19 cellular contexts compared by ENCODE assay signal in genomic region chr18:45757005-45757404, GRCh38. TPM values are rescaled to one million over a fixed set of nuclear protein-coding genes. Genes with fewer than 3 reads are reported as not detected.
DNase-seq lines count a peak whose midpoint lies in the region; ATAC-seq, FAIRE-seq and TF ChIP-seq lines count a peak whose summit lies in the region.
"Had no signal": no experiment of that assay in that cellular context is flagged by ENCODE, and none has a peak within 500 bp of the region (broad histone marks: within the 10 kb centered on the region; RNA-seq: fewer than 3 reads in every experiment).

No MANE protein-coding gene starts in this region.

- H3K4me1 ChIP-seq in H9 (ENCODE audit: insufficient read depth, low read length) (peaks cover 17% of the 10 kb centered on the region; the same call in 1 of the 2 replicates), HUES64 (ENCODE audit: insufficient read depth, low read length) (peaks cover 14% of the 10 kb centered on the region), H1 (replicated peaks in 1 of 4; ENCODE audit: control insufficient read depth in 3 of 4, insufficient read depth in 4 of 4, low read length in 3 of 4) (peaks cover 2 to 29% (median 17%) of the 10 kb centered on the region in 4 experiments), mesenchymal stem cell (ENCODE audit: control insufficient read depth, insufficient read depth, low read depth, low read length) (peaks cover 6% of the 10 kb centered on the region)
- H3K4me1 ChIP-seq in CD4-positive, alpha-beta memory T cell (ENCODE audit: insufficient read depth, low read length) = no peaks in the 10 kb centered on the region
- H3K4me1 ChIP-seq: BE2C had no signal

- CTCF ChIA-PET in H1 (lab: Charles Lee; ENCODE audit: partially characterized antibody) = interaction anchor here (1.0 to 2.4 kb wide), 7 partner anchors 11 to 30 kb away, joined by 3 to 11 read pairs (median 4); no protein-coding TSS in a partner anchor
- CTCF ChIA-PET in CD4-positive, alpha-beta memory T cell (lab: Charles Lee; ENCODE audit: partially characterized antibody) = interaction anchor here (1.3 kb wide), 1 partner anchor 12 kb away, joined by 3 read pairs; no protein-coding TSS in a partner anchor

- FAIRE-seq in H1 (lab: Jason Lieb, UNC) = no peak
- FAIRE-seq: A204.1 had no signal

- no peak overlapping the region for H2BK20ac ChIP-seq in H9 (ENCODE audit: low read depth, low read length, poor library complexity, severe bottlenecking)
- peak overlapping the region; percentile 92 for H2BK20ac ChIP-seq in H1 (ENCODE audit: low read length)

- peaks cover 53 to 55% of the 10 kb centered on the region in 2 experiments for H3K4me1 Mint-ChIP-seq in H9
- H3K4me1 Mint-ChIP-seq in CD4-positive, alpha-beta memory T cell = peaks cover 0 to 5% (median 0%) of the 10 kb centered on the region in 4 donors
- H3K4me1 Mint-ChIP-seq in naive thymus-derived CD8-positive, alpha-beta T cell = peaks cover 0 to 10% (median 5%) of the 10 kb centered on the region in 4 donors

- H2AK5ac ChIP-seq in H9 (ENCODE audit: insufficient read length, low read length) (no peak overlapping the region), H1 (ENCODE audit: low read depth, low read length) (peak overlapping the region; percentile 98), mesenchymal stem cell (ENCODE audit: low read length, severe bottlenecking) (no peak overlapping the region)

- H2BK120ac ChIP-seq in H9 (ENCODE audit: low read depth, low read length, poor library complexity, severe bottlenecking) = no peak overlapping the region
- peak overlapping the region; percentile 26 for H2BK120ac ChIP-seq in H1 (replicated peaks; ENCODE audit: low read depth, low read length)
- no peak overlapping the region for H2BK120ac ChIP-seq in mesenchymal stem cell (ENCODE audit: low read depth, low read length)

- H3K18ac ChIP-seq in H9 (ENCODE audit: insufficient read length, low read depth, low read length) (peak overlapping the region; percentile 22), H1 (ENCODE audit: extremely low read depth, low read length) (no peak overlapping the region; the same call in 1 of the 2 replicates), mesenchymal stem cell (ENCODE audit: low read depth in 1 of 2, low read length in 2 of 2) (no peak overlapping the region)

- peak overlapping the region in 1 of 3 experiments; percentile 94; a peak in 2 of 7 replicates for H3K27ac Mint-ChIP-seq in H9
- H3K27ac Mint-ChIP-seq in CD4-positive, alpha-beta memory T cell = no peak overlapping the region
- H3K27ac Mint-ChIP-seq in naive thymus-derived CD8-positive, alpha-beta T cell = no peak overlapping the region
- H3K27ac Mint-ChIP-seq: CD4-positive, alpha-beta T cell had no signal

- H3K36me3 ChIP-seq in HUES64 (ENCODE audit: insufficient read depth, low read length) (no peaks in the 10 kb centered on the region), H1 (ENCODE audit: control insufficient read depth in 2 of 4, insufficient read depth in 4 of 4, low read length in 3 of 4) (no peaks in the 10 kb centered on the region), mesenchymal stem cell (ENCODE audit: control insufficient read depth in 1 of 2, insufficient read depth in 2 of 2, low read depth in 1 of 2, low read length in 2 of 2) (no peaks in the 10 kb centered on the region)
- no peaks in the 10 kb centered on the region for H3K36me3 ChIP-seq in CD4-positive, alpha-beta memory T cell (ENCODE audit: insufficient read depth, low read length)
- H3K36me3 ChIP-seq: BE2C had no signal

- H3K56ac ChIP-seq in H9 (ENCODE audit: insufficient read length, low read depth, low read length) (no peak overlapping the region), H1 (replicated peaks; ENCODE audit: insufficient read length, low read depth, low read length) (no peak overlapping the region)

- TF ChIP-seq RAD21 in H1 (IDR thresholded peaks at IDR 0.05 in 1 of 2, conservative IDR thresholded peaks at IDR 0.05 in 1 of 2; ENCODE audit: low read depth in 2 of 2, low read length in 2 of 2) = no peak

- no peak overlapping the region for H3K4me3 Mint-ChIP-seq in H9
- no peak overlapping the region for H3K4me3 Mint-ChIP-seq in CD4-positive, alpha-beta memory T cell
- H3K4me3 Mint-ChIP-seq in naive thymus-derived CD8-positive, alpha-beta T cell = no peak overlapping the region
- H3K4me3 Mint-ChIP-seq: CD4-positive, alpha-beta T cell had no signal

- H3K79me1 ChIP-seq in H9 (ENCODE audit: insufficient read depth, low read depth, low read length, poor library complexity, severe bottlenecking) (no peaks in the 10 kb centered on the region), H1 (ENCODE audit: low read depth, low read length) (no peaks in the 10 kb centered on the region), mesenchymal stem cell (replicated peaks; ENCODE audit: low read length, poor library complexity, severe bottlenecking) (no peaks in the 10 kb centered on the region)

- H3K79me2 ChIP-seq in H9 (ENCODE audit: insufficient read depth, low read length) = no peaks in the 10 kb centered on the region
- H3K79me2 ChIP-seq in H1 (ENCODE audit: control insufficient read depth in 1 of 2, insufficient read depth in 2 of 2, low read length in 2 of 2) = no peaks in the 10 kb centered on the region

- H2BK15ac ChIP-seq in H9 (ENCODE audit: low read depth, low read length) (no peak overlapping the region), H1 (ENCODE audit: low read length) (no peak overlapping the region), mesenchymal stem cell (ENCODE audit: low read depth, poor library complexity, severe bottlenecking) (peak overlapping the region; percentile 26)

- no peak overlapping the region for H2AFZ ChIP-seq in H9 (ENCODE audit: low read length)
- no peak overlapping the region for H2AFZ ChIP-seq in H1 (ENCODE audit: low read length)
- H2AFZ ChIP-seq in mesenchymal stem cell (ENCODE audit: low read depth, low read length) = no peak overlapping the region
- H2AFZ ChIP-seq: GM23248 had no signal

- no peak for ATAC-seq in HG03097 (IDR thresholded peaks at IDR 0.05; ENCODE audit: low FRiP score, unreplicated experiment)
- ATAC-seq in naive thymus-derived CD8-positive, alpha-beta T cell = no peak

- no peak overlapping the region for H3K14ac ChIP-seq in H9 (ENCODE audit: insufficient read depth, low read length)
- peak overlapping the region; percentile 34 for H3K14ac ChIP-seq in H1 (ENCODE audit: insufficient read length)
- H3K14ac ChIP-seq in mesenchymal stem cell (ENCODE audit: low read length in 2 of 2) = no peak overlapping the region

- H3K4me3 ChIP-seq in HUES64 (ENCODE audit: low read length) = no peak overlapping the region
- H3K4me3 ChIP-seq in H1 (ENCODE audit: extremely low read depth in 1 of 4, insufficient read depth in 2 of 4, low read depth in 3 of 4, low read length in 4 of 4) = peak overlapping the region in 1 of 4 experiments; percentile 36; a peak in 1 of 8 replicates
- no peak overlapping the region for H3K4me3 ChIP-seq in mesenchymal stem cell (ENCODE audit: insufficient read depth in 1 of 2, low read depth in 1 of 2, low read length in 2 of 2)
- no peak overlapping the region for H3K4me3 ChIP-seq in CD4-positive, alpha-beta memory T cell (ENCODE audit: low read length in 2 of 2)
- H3K4me3 ChIP-seq: GM23248 had no signal

- no peaks in the 10 kb centered on the region for H3K27me3 ChIP-seq in H9 (ENCODE audit: insufficient read depth, low read length)
- no peaks in the 10 kb centered on the region for H3K27me3 ChIP-seq in HUES64 (ENCODE audit: insufficient read depth, low read length)
- no peaks in the 10 kb centered on the region; a peak in 1 of 7 replicates for H3K27me3 ChIP-seq in H1 (replicated peaks in 1 of 4; ENCODE audit: control insufficient read depth in 3 of 4, extremely low read depth in 1 of 4, insufficient read depth in 3 of 4, low read length in 3 of 4)
- H3K27me3 ChIP-seq in mesenchymal stem cell (ENCODE audit: control insufficient read depth in 1 of 2, insufficient read depth in 1 of 2, low read length in 2 of 2) = no peaks in the 10 kb centered on the region
- no peaks in the 10 kb centered on the region for H3K27me3 ChIP-seq in CD4-positive, alpha-beta memory T cell (ENCODE audit: insufficient read depth, low read length)
- H3K27me3 ChIP-seq: BE2C had no signal

- DNase-seq in H9 (no peak), H1 (ENCODE audit: low read depth in 1 of 2, low spot score in 2 of 2) (no peak), mesenchymal stem cell (no peak), NCI-H510A (lab: John Stamatoyannopoulos, UW) (no peak)
- no peak for DNase-seq in CD4-positive, alpha-beta memory T cell
- no peak for DNase-seq in naive thymus-derived CD8-positive, alpha-beta T cell
- DNase-seq: ACHN; BE2C; CD4-positive, alpha-beta T cell; DMS79 treated with DMSO at 0.1 percent for 48 hours; GF-D8; GM23248; H7 had no signal

- no peaks in the 10 kb centered on the region for H3K9me3 ChIP-seq in H9 (ENCODE audit: control insufficient read depth, low read depth, low read length)
- H3K9me3 ChIP-seq in HUES64 (ENCODE audit: insufficient read depth, low read depth, low read length) = no peaks in the 10 kb centered on the region
- no peaks in the 10 kb centered on the region; a peak in 1 of 4 replicates for H3K9me3 ChIP-seq in H1 (ENCODE audit: insufficient read depth in 2 of 2, low read depth in 1 of 2, low read length in 1 of 2)
- no peaks in the 10 kb centered on the region for H3K9me3 ChIP-seq in mesenchymal stem cell (ENCODE audit: control insufficient read depth, low read length)
- H3K9me3 ChIP-seq in CD4-positive, alpha-beta memory T cell (ENCODE audit: control insufficient read depth in 1 of 2, low read length in 2 of 2) = no peaks in the 10 kb centered on the region
- H3K9me3 ChIP-seq: BE2C had no signal

- no peak overlapping the region for H3T11ph ChIP-seq in H9 (ENCODE audit: low read length)

- no peak overlapping the region for H4K91ac ChIP-seq in H9 (ENCODE audit: insufficient read length, low read depth, low read length)
- H4K91ac ChIP-seq in H1 (replicated peaks; ENCODE audit: insufficient read length, low read length) = peak overlapping the region; percentile 63
- H4K91ac ChIP-seq in mesenchymal stem cell (ENCODE audit: low read length) = no peak overlapping the region

- peak overlapping the region; percentile 7 for H2BK12ac ChIP-seq in H9 (ENCODE audit: insufficient read length, low read depth, low read length)
- peak overlapping the region; percentile 99 for H2BK12ac ChIP-seq in H1 (ENCODE audit: low read depth, low read length)
- no peak overlapping the region for H2BK12ac ChIP-seq in mesenchymal stem cell (ENCODE audit: low read length in 2 of 2)

- H2BK5ac ChIP-seq in H9 (ENCODE audit: insufficient read length, low read length) (no peak overlapping the region), H1 (ENCODE audit: low read depth, low read length) (peak overlapping the region; percentile 95; the same call in 1 of the 2 replicates), mesenchymal stem cell (ENCODE audit: low read depth, low read length, poor library complexity, severe bottlenecking) (no peak overlapping the region)

- POLR2A ChIA-PET in H1 (lab: Charles Lee; ENCODE audit: partially characterized antibody) = interaction anchor here (1.3 kb wide), 1 partner anchor 12 kb away, joined by 3 read pairs; no protein-coding TSS in a partner anchor
- POLR2A ChIA-PET in CD4-positive, alpha-beta memory T cell (lab: Charles Lee; ENCODE audit: partially characterized antibody) = no interaction called here
- POLR2A ChIA-PET in naive thymus-derived CD8-positive, alpha-beta T cell (lab: Charles Lee) = no interaction called here

- no CpG with 5 or more reads among the region's 5 CpGs for WGBS in H9 (ENCODE audit: extremely low coverage, insufficient read length, low lambda C conversion rate)
- 90% methylated on average over 5 of the region's 5 CpGs for WGBS in HUES64
- WGBS in H1 (ENCODE audit: extremely low coverage in 1 of 2, insufficient coverage in 1 of 2, insufficient read length in 1 of 2, insufficient replicate concordance in 2 of 2, low coverage in 1 of 2, low lambda C conversion rate in 2 of 2, missing lambda C conversion rate in 1 of 2), 2 experiments = 74% methylated on average over 5 of the region's 5 CpGs; no CpG with 5 or more reads in 1 of the 2 experiments
- 93% methylated on average over 5 of the region's 5 CpGs for WGBS in mesenchymal stem cell

- H3K9ac ChIP-seq in H9 (ENCODE audit: extremely low read depth, insufficient read length, low read length) (no peak overlapping the region), HUES64 (ENCODE audit: low read depth, low read length) (no peak overlapping the region), H1 (replicated peaks in 1 of 4; ENCODE audit: extremely low read depth in 1 of 4, low read depth in 3 of 4, low read length in 3 of 4) (peak overlapping the region in 1 of 4 experiments; percentile 17; a peak in 2 of 7 replicates), mesenchymal stem cell (ENCODE audit: low read length) (no peak overlapping the region)
- H3K9ac ChIP-seq: GM23248, KMS-11 had no signal

- H3K4me2 ChIP-seq in H9 (ENCODE audit: insufficient read depth, insufficient read length, low read length) (no peak overlapping the region), H1 (ENCODE audit: insufficient read depth in 1 of 2, low read depth in 2 of 2, low read length in 2 of 2) (0 out of 4 replicates have a peak overlapping the region, but pooled peaks of 1 of the 2 experiments have one; percentile 3), mesenchymal stem cell (ENCODE audit: low read length, poor library complexity, severe bottlenecking) (no peak overlapping the region)
- H3K4me2 ChIP-seq: KMS-11 had no signal

- H3K4ac ChIP-seq in H9 (ENCODE audit: low read depth, low read length) = no peak overlapping the region
- peak overlapping the region; percentile 87 for H3K4ac ChIP-seq in H1 (replicated peaks; ENCODE audit: insufficient read length, low read depth, low read length)
- no peak overlapping the region for H3K4ac ChIP-seq in mesenchymal stem cell (ENCODE audit: low read depth in 1 of 2, low read length in 2 of 2)

- TF ChIP-seq EP300 in H1 (IDR thresholded peaks at IDR 0.05; ENCODE audit: borderline replicate concordance in 1 of 2, low read depth in 2 of 2, low read length in 2 of 2) = no peak

- no peak overlapping the region for H4K5ac ChIP-seq in H9 (ENCODE audit: insufficient read length, low read depth, low read length)
- peak overlapping the region; percentile 44 for H4K5ac ChIP-seq in H1 (ENCODE audit: insufficient read length, low read depth, low read length)

- TF ChIP-seq CTCF in H9 (conservative IDR thresholded peaks at IDR 0.05) (no peak), H1 (IDR thresholded peaks at IDR 0.05; ENCODE audit: control extremely low read depth in 1 of 3, insufficient read depth in 1 of 3, low read depth in 1 of 3, low read length in 3 of 3) (no peak)

- no peaks in the 10 kb centered on the region; the same call in 1 of the 2 replicates for H3K27me3 Mint-ChIP-seq in H9 (ENCODE audit: low read depth)
- peaks cover 17 to 33% of the 10 kb centered on the region in 2 donors for H3K27me3 Mint-ChIP-seq in CD4-positive, alpha-beta memory T cell
- peaks cover 7 to 39% (median 22%) of the 10 kb centered on the region in 5 donors for H3K27me3 Mint-ChIP-seq in naive thymus-derived CD8-positive, alpha-beta T cell

- H3K27ac ChIP-seq in H9 (ENCODE audit: insufficient read length, low read depth, low read length) (peak overlapping the region; percentile 21), HUES64 (ENCODE audit: low read depth, low read length) (peak overlapping the region; percentile 38; the same call in 1 of the 2 replicates), H1 (ENCODE audit: low read depth, low read length) (peak overlapping the region; percentile 69; the same call in 1 of the 2 replicates), mesenchymal stem cell (ENCODE audit: low read length, poor library complexity, severe bottlenecking) (no peak overlapping the region)
- no peak overlapping the region for H3K27ac ChIP-seq in CD4-positive, alpha-beta memory T cell (ENCODE audit: low read depth, low read length)
- H3K27ac ChIP-seq: C4-2B, GM23248, HL-60, KMS-11 had no signal

- peaks cover 3 to 13% (median 10%) of the 10 kb centered on the region in 3 experiments; a peak in 6 of 7 replicates for H3K36me3 Mint-ChIP-seq in H9 (ENCODE audit: insufficient read depth in 1 of 3, low read depth in 3 of 3)
- no peaks in the 10 kb centered on the region for H3K36me3 Mint-ChIP-seq in CD4-positive, alpha-beta memory T cell
- H3K36me3 Mint-ChIP-seq in naive thymus-derived CD8-positive, alpha-beta T cell = no peaks in the 10 kb centered on the region

- H3K23ac ChIP-seq in H9 (ENCODE audit: insufficient read length, low read depth, low read length) (no peak overlapping the region), H1 (ENCODE audit: insufficient read length) (no peak overlapping the region), mesenchymal stem cell (ENCODE audit: low read length in 2 of 2) (no peak overlapping the region)

- no peaks in the 10 kb centered on the region for H3K23me2 ChIP-seq in H9 (ENCODE audit: insufficient read length, low read depth, low read length, poor library complexity, severe bottlenecking)
- no peaks in the 10 kb centered on the region for H3K23me2 ChIP-seq in H1 (ENCODE audit: low read depth, low read length)

- intact Hi-C loops in CD4-positive, alpha-beta memory T cell (cut with micrococcal nuclease) = no loop called here

- no peak overlapping the region for H4K8ac ChIP-seq in H9 (replicated peaks; ENCODE audit: insufficient read length, low read depth, low read length)
- peak overlapping the region; percentile 58; the same call in 1 of the 2 replicates for H4K8ac ChIP-seq in H1 (ENCODE audit: extremely low read depth, insufficient read depth, low read length)
- H4K8ac ChIP-seq in mesenchymal stem cell (ENCODE audit: low read length) = no peak overlapping the region

- H4K20me1 ChIP-seq in H9 (ENCODE audit: control insufficient read depth, insufficient read depth, insufficient read length) (no peaks in the 10 kb centered on the region), H1 (replicated peaks in 1 of 2; ENCODE audit: control insufficient read depth in 1 of 2, insufficient read depth in 2 of 2, low read length in 2 of 2) (no peaks in the 10 kb centered on the region)

- no peak for TF ChIP-seq POLR2A in H1 (IDR thresholded peaks at IDR 0.05; ENCODE audit: control extremely low read depth in 1 of 2, low read depth in 2 of 2, low read length in 2 of 2)

- H3K9me3 Mint-ChIP-seq in H9 = peaks cover 4 to 9% of the 10 kb centered on the region in 2 experiments; a peak in 3 of 5 replicates
- no peaks in the 10 kb centered on the region for H3K9me3 Mint-ChIP-seq in CD4-positive, alpha-beta memory T cell
- H3K9me3 Mint-ChIP-seq in naive thymus-derived CD8-positive, alpha-beta T cell = peaks cover 0 to 11% (median 0%) of the 10 kb centered on the region in 9 donors
- H3K9me3 Mint-ChIP-seq: CD4-positive, alpha-beta T cell had no signal

RNA-seq across cellular contexts. Expression of gene SLC14A1, which starts 33.0 kb away (rescaled TPM):
- not detected in 2 replicates for total RNA-seq in H9 (2021)
- not detected for polyA plus RNA-seq in HUES64 (2013, experiment 1 of 2)
- not detected for polyA plus RNA-seq in HUES64 (2013, experiment 2 of 2)
- not detected in 2 replicates for total RNA-seq in H1 (2021; fragmentation: NEBNext Ultra II Directional; extraction: Animal tissue kit (Norgen Biotek cat#: 25700))
- polyA plus RNA-seq in H1 (2011; rRNA removed) = 0.18 and 0.25 TPM in 2 replicates
- polyA plus RNA-seq in H1 (2011; cell fraction: cytosol; rRNA removed) = 0.12 TPM
- 0.51 TPM for polyA plus RNA-seq in H1 (2011; cell fraction: nucleus; rRNA removed)
- 0.04 to 0.39 TPM (median 0.06 TPM) in 3 of 4 replicates, not detected in the other for polyA plus RNA-seq in H1 (2012, experiment 1 of 2)
- not detected for polyA plus RNA-seq in H1 (2012, experiment 2 of 2)
- 0.08 TPM for polyA plus RNA-seq in H1 (2013, experiment 1 of 2)
- 0.07 TPM for polyA plus RNA-seq in H1 (2013, experiment 2 of 2)
- 0.32 TPM in 1 of 2 replicates, not detected in the other for polyA minus RNA-seq in H1 (2011; rRNA and poly(A)+ RNA removed)
- not detected for polyA minus RNA-seq in H1 (2011; cell fraction: cytosol; rRNA and poly(A)+ RNA removed)
- polyA minus RNA-seq in H1 (2011; cell fraction: nucleus; rRNA and poly(A)+ RNA removed) = not detected
- polyA plus RNA-seq in mesenchymal stem cell (2013, experiment 1 of 2) = 1.1 TPM
- 1.3 TPM for polyA plus RNA-seq in mesenchymal stem cell (2013, experiment 2 of 2)
- 1 to 10 TPM; 2.8 to 3.6 TPM for total RNA-seq in CD4-positive, alpha-beta memory T cell
- polyA plus RNA-seq in CD4-positive, alpha-beta memory T cell = 1 to 10 TPM; 1.8 to 3.6 TPM
- total RNA-seq in naive thymus-derived CD8-positive, alpha-beta T cell = 1 to 10 TPM; 4.1 to 4.3 TPM
- polyA plus RNA-seq in naive thymus-derived CD8-positive, alpha-beta T cell = 1 to 10 TPM in 2 of 3 donors, under 1 TPM in 1; 0.71 to 2.3 (median 1.1) TPM
- total RNA-seq: H7 had no signal

Comparison
In these comparisons a context has a peak if more than half of its experiments do, and no peak if none do; other contexts are left out.
1. H2BK12ac ChIP-seq: peak in H9 (single experiment) and H1 (single experiment); none in mesenchymal stem cell (0 of 2).
2. H3K27ac ChIP-seq: peak in H9 (single experiment), HUES64 (single experiment) and H1 (single experiment); none in mesenchymal stem cell (single experiment) and CD4-positive, alpha-beta memory T cell (single experiment).